ENCODE assay signal across 35 cellular contexts in the genomic region with DNA sequence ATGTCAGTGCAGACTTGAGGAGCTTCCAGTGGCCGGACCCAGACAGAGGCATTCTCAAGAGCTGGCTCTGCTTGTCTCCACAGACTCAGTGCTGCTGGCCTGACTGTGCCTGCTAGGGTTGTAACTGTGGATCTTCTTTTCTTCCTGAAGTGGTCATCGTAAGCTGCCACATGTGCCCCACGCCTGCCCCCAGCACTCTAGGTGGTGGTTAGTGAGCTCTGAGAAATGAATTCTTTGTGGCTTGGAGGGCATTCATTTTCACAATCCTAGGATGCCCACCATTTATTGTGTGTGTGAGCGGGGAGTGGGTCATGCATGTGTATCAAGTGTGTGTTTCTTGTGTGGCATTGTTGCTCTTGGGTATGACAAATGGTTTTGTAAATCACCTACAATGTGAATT.
"Had no signal": no experiment of that assay in that cellular context is flagged by ENCODE, and none has a peak within 500 bp of the region (broad histone marks: within the 10 kb centered on the region; RNA-seq: fewer than 3 reads in every experiment).

No MANE protein-coding gene starts in this region.

- H3K27me3 ChIP-seq: ascending aorta, body of pancreas, breast epithelium, MG63 had no signal

- H3K9me3 Mint-ChIP-seq: activated naive CD4-positive, alpha-beta T cell treated with anti-CD3 and anti-CD28 coated beads, Interleukin-2, amount 50 U/mL, for 72 hours had no signal

- H3K36me3 ChIP-seq: breast epithelium had no signal

- H3K27ac Mint-ChIP-seq: activated CD8-positive, alpha-beta memory T cell treated with anti-CD3 and anti-CD28 coated beads, Interleukin-2, amount 10 ng/mL, durations not matched to agents 7 days and 5 days; activated naive CD4-positive, alpha-beta T cell treated with anti-CD3 and anti-CD28 coated beads, Interleukin-2, amount 50 U/mL, for 72 hours had no signal

- H3K9me3 ChIP-seq: ascending aorta, body of pancreas, breast epithelium, MG63 had no signal

- H3K27ac ChIP-seq: ascending aorta, body of pancreas, breast epithelium, PC-9, RWPE1, VCaP had no signal

- H2AFZ ChIP-seq: PC-9 had no signal

- H3K4me3 ChIP-seq: ascending aorta, body of pancreas, breast epithelium, MG63, PC-9 had no signal

- H3K27me3 Mint-ChIP-seq: activated CD8-positive, alpha-beta memory T cell treated with anti-CD3 and anti-CD28 coated beads, Interleukin-2, amount 10 ng/mL, durations not matched to agents 7 days and 5 days had no signal

- H3K4me3 Mint-ChIP-seq: activated CD8-positive, alpha-beta memory T cell treated with anti-CD3 and anti-CD28 coated beads, Interleukin-2, amount 10 ng/mL, durations not matched to agents 7 days and 5 days had no signal

- H3K4me2 ChIP-seq: PC-9 had no signal

- ATAC-seq: activated CD8-positive, alpha-beta memory T cell treated with anti-CD3 and anti-CD28 coated beads, Interleukin-2, amount 10 ng/mL, durations not matched to agents 7 days and 5 days; activated naive CD4-positive, alpha-beta T cell treated with anti-CD3 and anti-CD28 coated beads, Interleukin-2, amount 50 U/mL, for 72 hours; body of pancreas had no signal

- H3K4me1 ChIP-seq: ascending aorta, breast epithelium had no signal

- DNase-seq: activated CD4-positive, alpha-beta T cell treated with anti-CD3 and anti-CD28 coated beads for 1 hour; activated CD4-positive, alpha-beta T cell treated with anti-CD3 and anti-CD28 coated beads for 48 hours; activated CD4-positive, alpha-beta T cell treated with anti-CD3 and anti-CD28 coated beads, Interleukin-2, amount 50 U/mL, for 4 hours; activated CD4-positive, CD25-positive, alpha-beta regulatory T cell; activated CD8-positive, alpha-beta memory T cell treated with anti-CD3 and anti-CD28 coated beads for 24 hours; activated CD8-positive, alpha-beta memory T cell treated with anti-CD3 and anti-CD28 coated beads, Interleukin-2, amount 10 ng/mL, durations not matched to agents 7 days and 5 days; activated CD8-positive, alpha-beta memory T cell treated with anti-CD3 and anti-CD28 coated beads, Interleukin-2, amount 50 U/mL, for 48 hours; activated effector memory CD4-positive, alpha-beta T cell treated with anti-CD3 and anti-CD28 coated beads, Interleukin-2, amount 50 U/mL, for 16 hours; activated naive CD4-positive, alpha-beta T cell; activated T-cell treated with anti-CD3 and anti-CD28 coated beads, Interleukin-2, amount 50 U/mL, for 48 hours; amygdala; body of pancreas; Kasumi-1; KBM-7; MG63; NCI-H1048; NCI-H1105 treated with DMSO at 0.1 percent for 48 hours; NCI-H1436; NCI-H1694; NCI-H1930; NCI-H510A; NCI-H526; NCI-H748 treated with DMSO at 0.1 percent for 48 hours; NK-92 treated with Interleukin-12 subunit alpha and Interleukin-12 subunit beta, amount 100 ng/mL, for 24 hours; PC-9; Right ventricle myocardium superior; SW 1271; T-helper 1 cell; T-helper 2 cell; T-helper 9 cell had no signal
